ENCODE assay signal across 17 cellular contexts in genomic region chr10:11074536-11075267, GRCh38. TPM values are rescaled to one million over a fixed set of nuclear protein-coding genes. Genes with fewer than 3 reads are reported as not detected.
DNase-seq lines count a peak whose midpoint lies in the region; ATAC-seq and TF ChIP-seq lines count a peak whose summit lies in the region.
"Had no signal": no experiment of that assay in that cellular context is flagged by ENCODE, and none has a peak within 500 bp of the region (broad histone marks: within the 10 kb centered on the region; RNA-seq: fewer than 3 reads in every experiment).

No MANE protein-coding gene starts in this region.

- in situ Hi-C loops in ACHN (cut with HindIII; ENCODE audit: low pct_ligation_motif_present, low pct_unique_long_range_greater_than_20kb, low sequenced_read_pairs) = no loop called here

- H3K27ac ChIP-seq in OCI-LY3 (ENCODE audit: low read length) = no peak overlapping the region
- H3K27ac ChIP-seq: body of pancreas, SK-N-MC, suprapubic skin had no signal

- DNase-seq in NCI-H1417 (lab: John Stamatoyannopoulos, UW) (no peak), cerebellum (ENCODE audit: low spot score) (no peak), ACHN (no peak)
- DNase-seq: activated effector memory CD4-positive, alpha-beta T cell treated with Interleukin-2 at 50 U/mL for 16 hours; body of pancreas; CD4-positive, alpha-beta T cell; kidney glomerular epithelial cell; naive thymus-derived CD8-positive, alpha-beta T cell had no signal

- 0 out of 2 replicates have a peak overlapping the region, but pooled peaks have one; percentile 7 for H3K4me2 ChIP-seq in OCI-LY3 (ENCODE audit: low read length)

- no peaks in the 10 kb centered on the region for H4K20me1 ChIP-seq in OCI-LY3 (ENCODE audit: insufficient read depth, low read length)

- no peak overlapping the region for H3K9ac ChIP-seq in OCI-LY3 (ENCODE audit: low read length)

- no peaks in the 10 kb centered on the region; the same call in 1 of the 2 replicates for H3K27me3 ChIP-seq in OCI-LY3 (ENCODE audit: low read depth, low read length)
- H3K27me3 ChIP-seq: body of pancreas, suprapubic skin had no signal

- no peak overlapping the region for H2AFZ ChIP-seq in OCI-LY3 (ENCODE audit: low read depth, low read length)

- no peaks in the 10 kb centered on the region for H3K36me3 ChIP-seq in OCI-LY3 (replicated peaks; ENCODE audit: low read depth, low read length)
- H3K36me3 ChIP-seq: HAP-1, suprapubic skin had no signal

- H3K4me1 ChIP-seq in OCI-LY3 (ENCODE audit: low read length) = peaks cover 9% of the 10 kb centered on the region
- H3K4me1 ChIP-seq: body of pancreas, HAP-1, suprapubic skin had no signal

- TF ChIP-seq CTCF in OCI-LY3 (IDR thresholded peaks at IDR 0.05; ENCODE audit: low read depth, low read length) = no peak

- no peaks in the 10 kb centered on the region for H3K9me3 ChIP-seq in OCI-LY3 (ENCODE audit: insufficient read depth, low read length)
- H3K9me3 ChIP-seq: body of pancreas, HAP-1, suprapubic skin had no signal

- no peak overlapping the region for H3K4me3 ChIP-seq in OCI-LY3 (ENCODE audit: low read length)
- H3K4me3 ChIP-seq: body of pancreas, HAP-1, SK-N-MC, suprapubic skin had no signal

- ATAC-seq in GM18868 (IDR thresholded peaks at IDR 0.05; ENCODE audit: unreplicated experiment) = peak; percentile 96
- peak; percentile 81 for ATAC-seq in GM21381 (IDR thresholded peaks at IDR 0.05; ENCODE audit: unreplicated experiment)
- peak; percentile 95 for ATAC-seq in HG02885 (IDR thresholded peaks at IDR 0.05; ENCODE audit: poor library complexity, unreplicated experiment)
- no peak for ATAC-seq in GM18498 (IDR thresholded peaks at IDR 0.05; ENCODE audit: unreplicated experiment)
- ATAC-seq: activated CD4-positive, CD25-positive, alpha-beta regulatory T cell treated with anti-CD3 and anti-CD28 coated beads, Interleukin-2, amount 50 U/mL, for 24 hours; body of pancreas; naive thymus-derived CD8-positive, alpha-beta T cell had no signal

- H3K79me2 ChIP-seq in OCI-LY3 (ENCODE audit: low read length) = no peaks in the 10 kb centered on the region

RNA-seq across cellular contexts. Expression of gene CELF2, which starts 57.0 kb away (rescaled TPM):
- total RNA-seq in cerebellum = 122 TPM
